Comparison of ENCODE assay signal across 19 cellular contexts in genomic region chr9:136014928-136015633, GRCh38. TPM values are rescaled to one million over a fixed set of nuclear protein-coding genes. Genes with fewer than 3 reads are reported as not detected.
DNase-seq lines count a peak whose midpoint lies in the region; ATAC-seq and TF ChIP-seq lines count a peak whose summit lies in the region.
"Had no signal": no experiment of that assay in that cellular context is flagged by ENCODE, and none has a peak within 500 bp of the region (broad histone marks: within the 10 kb centered on the region; RNA-seq: fewer than 3 reads in every experiment).

No MANE protein-coding gene starts in this region.

- WGBS in sigmoid colon, 2 donors = 83 to 84% methylated on average over 19 of the region's 19 CpGs

- H3K36me3 ChIP-seq in Karpas-422 (ENCODE audit: insufficient read depth, low read length) = no peaks in the 10 kb centered on the region
- peaks cover 4 to 52% (median 19%) of the 10 kb centered on the region in 4 donors for H3K36me3 ChIP-seq in sigmoid colon
- H3K36me3 ChIP-seq: breast epithelium had no signal

- DNase-seq in activated CD8-positive, alpha-beta memory T cell treated with anti-CD3 and anti-CD28 coated beads, Interleukin-2, amount 50 U/mL, for 48 hours = peak; percentile 38
- no peak for DNase-seq in activated CD8-positive, alpha-beta memory T cell treated with anti-CD3 and anti-CD28 coated beads for 24 hours
- DNase-seq in Karpas-422 = peak; percentile 24
- peak; percentile 48 for DNase-seq in islet precursor cell
- DNase-seq in sigmoid colon = peak; percentile 56
- DNase-seq in AG08395 (ENCODE audit: low spot score) = no peak
- DNase-seq: dermis blood vessel endothelial cell, DMS79 treated with DMSO at 0.1 percent for 48 hours, NCI-H1694, NCI-H2171 treated with DMSO at 0.1 percent for 48 hours, NCI-H526 treated with DMSO at 0.1 percent for 48 hours, T1000 had no signal

- H3K27me3 ChIP-seq in Karpas-422 (ENCODE audit: low read length) (no peaks in the 10 kb centered on the region), sigmoid colon (no peaks in the 10 kb centered on the region)
- H3K27me3 ChIP-seq: breast epithelium, heart right ventricle had no signal

- peaks cover 44% of the 10 kb centered on the region for H3K4me1 ChIP-seq in Karpas-422 (ENCODE audit: low read length)
- H3K4me1 ChIP-seq in sigmoid colon = peaks cover 0 to 56% (median 47%) of the 10 kb centered on the region in 4 donors
- H3K4me1 ChIP-seq: breast epithelium had no signal

- no peak overlapping the region for H2AFZ ChIP-seq in Karpas-422 (ENCODE audit: low read length)

- no peak for TF ChIP-seq POLR2A in sigmoid colon (IDR thresholded peaks at IDR 0.05)

- no peak overlapping the region for H3K27ac ChIP-seq in Karpas-422 (ENCODE audit: low read length)
- H3K27ac ChIP-seq in sigmoid colon = peak overlapping the region in 1 of 4 donors; percentile 22
- H3K27ac ChIP-seq: A549 had no signal

- H3K4me3 ChIP-seq in Karpas-422 (ENCODE audit: low read length) = no peak overlapping the region
- no peak overlapping the region for H3K4me3 ChIP-seq in sigmoid colon
- H3K4me3 ChIP-seq: A549, breast epithelium, heart right ventricle had no signal

- intact Hi-C loops in sigmoid colon (cut with DNase I) = loop anchor here (5.0 kb wide), 1 partner anchor 37 kb away; no protein-coding TSS in a partner anchor

- H3K9ac ChIP-seq in Karpas-422 (ENCODE audit: low read length) = no peak overlapping the region

- TF ChIP-seq EP300 in sigmoid colon (IDR thresholded peaks at IDR 0.05) = no peak

- H3K4me2 ChIP-seq in Karpas-422 (ENCODE audit: low read depth, low read length, poor library complexity, severe bottlenecking) = no peak overlapping the region
- H3K4me2 ChIP-seq: A549 had no signal

- H3K9me3 ChIP-seq in Karpas-422 (ENCODE audit: low read length) (no peaks in the 10 kb centered on the region; the same call in 1 of the 2 replicates), sigmoid colon (no peaks in the 10 kb centered on the region)
- H3K9me3 ChIP-seq: A549, breast epithelium, Caco-2, heart right ventricle had no signal

- H3K9me2 ChIP-seq in Karpas-422 (replicated peaks; ENCODE audit: insufficient read depth, low read length) = no peaks in the 10 kb centered on the region

- no peak for TF ChIP-seq CTCF in sigmoid colon (IDR thresholded peaks at IDR 0.05)

- H3K79me2 ChIP-seq in Karpas-422 (ENCODE audit: low read length) = no peaks in the 10 kb centered on the region

- H4K20me1 ChIP-seq in Karpas-422 (ENCODE audit: insufficient read depth, low read depth, low read length) = 0 out of 2 replicates have a peak, but pooled peaks cover 7% of the 10 kb centered on the region

- no peak for ATAC-seq in HG03442 (IDR thresholded peaks at IDR 0.05; ENCODE audit: unreplicated experiment)
- ATAC-seq in GM19035 (IDR thresholded peaks at IDR 0.05; ENCODE audit: unreplicated experiment) = no peak
- ATAC-seq: A549; activated T-helper 17 cell treated with anti-CD3 and anti-CD28 coated beads, Interleukin-2, amount 50 U/mL, for 72 hours; heart right ventricle had no signal

RNA-seq across cellular contexts. Expression of gene UBAC1, which starts 53.9 kb away (rescaled TPM):
- total RNA-seq in Karpas-422 (2014; rRNA removed; shearing (Covaris generic); ENCODE audit: low replicate concordance) = 32.1 and 56.9 TPM in 2 replicates
- total RNA-seq in sigmoid colon = 10 to 100 TPM; 57.4 to 80.9 (median 67.3) TPM
- 10 to 100 TPM; 60.8 to 76.3 (median 71.8) TPM for polyA plus RNA-seq in sigmoid colon

Comparison
In these comparisons a context has a peak if more than half of its experiments do, and no peak if none do; other contexts are left out.
1. DNase-seq: peak in activated CD8-positive, alpha-beta memory T cell treated with anti-CD3 and anti-CD28 coated beads, Interleukin-2, amount 50 U/mL, for 48 hours (single experiment), Karpas-422 (single experiment), islet precursor cell (single experiment) and sigmoid colon (single experiment); none in activated CD8-positive, alpha-beta memory T cell treated with anti-CD3 and anti-CD28 coated beads for 24 hours (single experiment) and AG08395 (single experiment).